12 cellular contexts compared by ENCODE assay signal in genomic region chr4:3747582-3747906, GRCh38. TPM values are rescaled to one million over a fixed set of nuclear protein-coding genes. Genes with fewer than 3 reads are reported as not detected.
A peak's percentile ranks its signal among the peaks of the same experiment; 100 is the strongest.
DNase-seq lines count a peak whose midpoint lies in the region; ATAC-seq, FAIRE-seq and TF ChIP-seq lines count a peak whose summit lies in the region.
"Had no signal": no experiment of that assay in that cellular context is flagged by ENCODE, and none has a peak within 500 bp of the region (broad histone marks: within the 10 kb centered on the region; RNA-seq: fewer than 3 reads in every experiment).

No MANE protein-coding gene starts in this region.

- H3K27ac Mint-ChIP-seq in nephron, result no peak overlapping the region
- H3K27ac Mint-ChIP-seq: IgD-negative memory B cell had no signal

- H3K9me3 Mint-ChIP-seq in nephron, result peaks cover 4% of the 10 kb centered on the region

- peaks cover 4% of the 10 kb centered on the region; the same call in 1 of the 2 replicates for H3F3A ChIP-seq in GM23248 (ENCODE audit: insufficient read depth)

- ATAC-seq in HG02571 (IDR thresholded peaks at IDR 0.05; ENCODE audit: unreplicated experiment), result no peak

- H3K4me3 ChIP-seq in GM23248, result no peak overlapping the region
- H3K4me3 ChIP-seq in bronchial epithelial cell (ENCODE audit: low read depth, low read length), result no peak overlapping the region

- H3K4me1 ChIP-seq in GM23248 (ENCODE audit: insufficient read depth), result no peaks in the 10 kb centered on the region

- H4K20me1 ChIP-seq in GM23248 (ENCODE audit: insufficient read depth), result no peaks in the 10 kb centered on the region

- peak; percentile 9 for DNase-seq in DMS 273 (lab: John Stamatoyannopoulos, UW; ENCODE audit: unreplicated experiment)
- no peak for DNase-seq in DMS 273 treated with DMSO at 0.1 percent for 48 hours (lab: John Stamatoyannopoulos, UW)
- DNase-seq in GM23248, result peak; percentile 28
- DNase-seq in bronchial epithelial cell (ENCODE audit: low read depth), result no peak
- no peak for DNase-seq in RKO (ENCODE audit: low spot score)
- DNase-seq in activated CD4-positive, CD25-positive, alpha-beta regulatory T cell (lab: John Stamatoyannopoulos, UW), result no peak
- DNase-seq: NCI-H524 treated with DMSO at 0.1 percent for 48 hours, T-helper 9 cell had no signal

- H3K27me3 ChIP-seq in GM23248 (replicated peaks; ENCODE audit: insufficient read depth) (peaks cover 66% of the 10 kb centered on the region), bronchial epithelial cell (ENCODE audit: control insufficient read depth, insufficient read depth, low read length) (no peaks in the 10 kb centered on the region)

- 14 to 15% methylated on average over 11 to 16 of the region's 16 CpGs for WGBS in GM23248 (ENCODE audit: low coverage in 1 of 2, low lambda C conversion rate in 2 of 2, missing lambda C conversion rate in 2 of 2), 2 experiments

- in situ Hi-C loops in GM23248 (cut with MboI), result no loop called here

- H3K79me2 ChIP-seq in GM23248 (ENCODE audit: insufficient read depth), result no peaks in the 10 kb centered on the region

- H3K9ac ChIP-seq in GM23248, result no peak overlapping the region

- peak; percentile 11 for TF ChIP-seq CTCF in bronchial epithelial cell (IDR thresholded peaks at IDR 0.05; ENCODE audit: insufficient read depth, low read length, severe bottlenecking)
- peak in 2 of 3 experiments; percentile 35 to 37 for TF ChIP-seq CTCF in nephron (IDR thresholded peaks at IDR 0.05; ENCODE audit: unreplicated experiment in 3 of 3)

- FAIRE-seq in bronchial epithelial cell (lab: Jason Lieb, UNC), result no peak
- FAIRE-seq: A204.1 had no signal

- no peaks in the 10 kb centered on the region for H3K36me3 Mint-ChIP-seq in nephron (ENCODE audit: low read depth)

- no peaks in the 10 kb centered on the region for H3K9me2 ChIP-seq in GM23248 (ENCODE audit: insufficient read depth)

- peaks cover 81% of the 10 kb centered on the region for H3K27me3 Mint-ChIP-seq in nephron (ENCODE audit: low read depth)

- peaks cover 23% of the 10 kb centered on the region for H3K4me1 Mint-ChIP-seq in nephron

- H3K9me3 ChIP-seq in GM23248 (ENCODE audit: low read depth), result no peaks in the 10 kb centered on the region

- H3K4me3 Mint-ChIP-seq in nephron, result no peak overlapping the region
- H3K4me3 Mint-ChIP-seq: IgD-negative memory B cell had no signal

- H3K4me2 ChIP-seq in GM23248 (ENCODE audit: unreplicated experiment), result no peak overlapping the region

- H3K36me3 ChIP-seq in GM23248 (ENCODE audit: low read depth), result no peaks in the 10 kb centered on the region
- no peaks in the 10 kb centered on the region for H3K36me3 ChIP-seq in bronchial epithelial cell (ENCODE audit: control insufficient read depth, insufficient read depth, low read length)

- H3K27ac ChIP-seq in GM23248, result no peak overlapping the region

- H2AFZ ChIP-seq in GM23248, result no peak overlapping the region

RNA-seq across cellular contexts. Expression of gene ADRA2C, which starts 18.6 kb away (rescaled TPM):
- total RNA-seq in GM23248 (2014; rRNA removed; shearing (Covaris generic)), result 2.2 and 3.9 TPM in 2 replicates
- polyA plus RNA-seq in GM23248 (2016; fragmentation: Nextera tagmentation; extraction: Ambion mirVana), result 0.09 and 0.14 TPM in 2 replicates
- total RNA-seq in bronchial epithelial cell, result under 0.01 and 0.13 TPM in 2 replicates
- polyA plus RNA-seq: IgD-negative memory B cell had no signal

Comparison
In these comparisons a context has a peak if more than half of its experiments do, and no peak if none do; other contexts are left out.
1. DNase-seq: peak in DMS 273 (single experiment) and GM23248 (single experiment); none in DMS 273 treated with DMSO at 0.1 percent for 48 hours (single experiment), bronchial epithelial cell (single experiment), RKO (single experiment) and activated CD4-positive, CD25-positive, alpha-beta regulatory T cell (0 of 4).